In genomic region chr4:181672751-181673150, GRCh38 we compare ENCODE assay signal across 20 cellular contexts.
DNase-seq lines count a peak whose midpoint lies in the region; ATAC-seq, FAIRE-seq and TF ChIP-seq lines count a peak whose summit lies in the region.
"Had no signal": no experiment of that assay in that cellular context is flagged by ENCODE, and none has a peak within 500 bp of the region (broad histone marks: within the 10 kb centered on the region; RNA-seq: fewer than 3 reads in every experiment).

No MANE protein-coding gene starts in this region.

- no peak overlapping the region for H3K18ac ChIP-seq in IMR-90 (ENCODE audit: low read depth, low read length)

- H2BK15ac ChIP-seq in IMR-90 (ENCODE audit: low read depth, low read length), result no peak overlapping the region

- no peak overlapping the region for H4K5ac ChIP-seq in IMR-90 (ENCODE audit: low read depth, low read length)

- H4K8ac ChIP-seq in IMR-90 (ENCODE audit: low read depth in 2 of 2, low read length in 2 of 2), result no peak overlapping the region

- no peaks in the 10 kb centered on the region for H3K27me3 ChIP-seq in IMR-90 (ENCODE audit: control insufficient read depth, insufficient read depth, low read length)
- no peaks in the 10 kb centered on the region for H3K27me3 ChIP-seq in K562 (ENCODE audit: control insufficient read depth in 2 of 2, insufficient read depth in 2 of 2, low read length in 2 of 2)
- H3K27me3 ChIP-seq: BE2C; BLaER1 treated with 17β-estradiol and CSF1 and Interleukin-3, amounts not matched to agents 10 nM and 100 nM had no signal

- TF ChIP-seq RAD21 in IMR-90 (IDR thresholded peaks at IDR 0.05; ENCODE audit: low read length) (no peak), K562 (CRISPR knock-in tag; conservative IDR thresholded peaks at IDR 0.05 in 1 of 2, IDR thresholded peaks at IDR 0.05 in 1 of 2) (no peak)

- H3K4me2 ChIP-seq in IMR-90 (ENCODE audit: low read depth, low read length) (no peak overlapping the region), K562 (ENCODE audit: insufficient read depth, low read length) (no peak overlapping the region)

- H3K79me1 ChIP-seq in IMR-90 (ENCODE audit: low read depth in 1 of 2, low read length in 2 of 2), result no peaks in the 10 kb centered on the region

- H2AK9ac ChIP-seq in IMR-90 (replicated peaks; ENCODE audit: low read depth, low read length, poor library complexity), result no peak overlapping the region

- no peaks in the 10 kb centered on the region for H3K79me2 ChIP-seq in K562 (ENCODE audit: control insufficient read depth, insufficient read depth, low read length)

- TF ChIP-seq POLR2A in IMR-90 (IDR thresholded peaks at IDR 0.05; ENCODE audit: low read depth, low read length) (no peak), K562 (conservative IDR thresholded peaks at IDR 0.05) (no peak)

- H3K4me1 ChIP-seq in IMR-90 (ENCODE audit: control insufficient read depth, insufficient read depth, low read length) (peaks cover 5% of the 10 kb centered on the region; the same call in 1 of the 2 replicates), K562 (replicated peaks in 1 of 2; ENCODE audit: control insufficient read depth in 2 of 2, insufficient read depth in 2 of 2, low read length in 2 of 2) (no peaks in the 10 kb centered on the region)

- intact Hi-C loops in IMR-90 (cut with micrococcal nuclease), result no loop called here
- intact Hi-C loops in K562 (cut with micrococcal nuclease), result no loop called here

- peak; percentile 57 for DNase-seq in NCI-H146 (lab: John Stamatoyannopoulos, UW)
- no peak for DNase-seq in NCI-H146 treated with DMSO at 0.1 percent for 48 hours (lab: John Stamatoyannopoulos, UW; ENCODE audit: unreplicated experiment)
- DNase-seq in IMR-90, result no peak
- DNase-seq in K562 (ENCODE audit: extremely low read depth in 1 of 4, low spot score in 3 of 4), result no peak
- DNase-seq in EL, result no peak
- no peak for DNase-seq in retina
- DNase-seq: ACHN; AML-193; BE2C; CD4-positive, alpha-beta T cell; CD8-positive, alpha-beta memory T cell; DMS 273 treated with DMSO at 0.1 percent for 48 hours; DMS79 treated with DMSO at 0.1 percent for 48 hours; H9 had no signal

- H4K20me1 ChIP-seq in IMR-90 (ENCODE audit: insufficient read depth, low read length), result no peaks in the 10 kb centered on the region
- H4K20me1 ChIP-seq in K562 (replicated peaks; ENCODE audit: control insufficient read depth, insufficient read depth, low read length), result no peaks in the 10 kb centered on the region
- H4K20me1 ChIP-seq: BLaER1 treated with 17β-estradiol and CSF1 and Interleukin-3, amounts not matched to agents 10 nM and 100 nM had no signal

- H3K4me3 ChIP-seq in IMR-90 (ENCODE audit: insufficient read depth, low read depth, low read length), result no peak overlapping the region
- no peak overlapping the region for H3K4me3 ChIP-seq in K562
- H3K4me3 ChIP-seq: BLaER1 treated with 17β-estradiol and CSF1 and Interleukin-3, amounts not matched to agents 10 nM and 100 nM had no signal

- H3K14ac ChIP-seq in IMR-90 (replicated peaks; ENCODE audit: low read depth, low read length), result no peak overlapping the region

- H2AK5ac ChIP-seq in IMR-90 (ENCODE audit: low read depth, low read length), result no peak overlapping the region

- no peak overlapping the region for H3K56ac ChIP-seq in IMR-90 (ENCODE audit: extremely low read depth, insufficient read depth, low read length)

- CTCF ChIA-PET in IMR-90 (lab: Yijun Ruan, JAX), result interaction anchor here (0.7 to 0.8 kb wide), 2 partner anchors 8 to 12 kb away, joined by 3 read pairs; no protein-coding TSS in a partner anchor
- CTCF ChIA-PET in K562 (lab: Yijun Ruan, JAX; ENCODE audit: low intra/inter-chr PET ratio), result no interaction called here

- H4K91ac ChIP-seq in IMR-90 (ENCODE audit: insufficient read depth, low read depth, low read length), result no peak overlapping the region

- H2BK20ac ChIP-seq in IMR-90 (ENCODE audit: low read depth, low read length), result no peak overlapping the region

- in situ Hi-C loops in IMR-90 (cut with MboI; ENCODE audit: low sequenced_read_pairs) (no loop called here), K562 (cut with MboI) (no loop called here)

- H3K27ac ChIP-seq in IMR-90 (ENCODE audit: insufficient read depth, low read length) (no peak overlapping the region), K562 (ENCODE audit: extremely low read depth, low read depth, low read length) (no peak overlapping the region)
- H3K27ac ChIP-seq: 22Rv1 had no signal

- ATAC-seq in IMR-90 (ENCODE audit: low read depth), result no peak
- no peak for ATAC-seq in K562
- ATAC-seq: HCT116 had no signal

- no peak for TF ChIP-seq CTCF in IMR-90 (conservative IDR thresholded peaks at IDR 0.05; ENCODE audit: low read depth, low read length)
- no peak for TF ChIP-seq CTCF in K562 (IDR thresholded peaks at IDR 0.05 in 2 of 3, conservative IDR thresholded peaks at IDR 0.05 in 1 of 3; ENCODE audit: insufficient read depth in 2 of 3, low read depth in 1 of 3, low read length in 3 of 3)

- POLR2A ChIA-PET in IMR-90 (lab: Charles Lee; ENCODE audit: unreplicated experiment) (no interaction called here), K562 (lab: Yijun Ruan, JAX) (no interaction called here)

- no peak overlapping the region for H3K4ac ChIP-seq in IMR-90 (ENCODE audit: low read depth, low read length)

- H3K23ac ChIP-seq in IMR-90 (ENCODE audit: low read depth, low read length), result no peak overlapping the region

- no peak overlapping the region for H2BK120ac ChIP-seq in IMR-90 (ENCODE audit: low read depth, low read length)

- TF ChIP-seq EP300 in K562 (IDR thresholded peaks at IDR 0.05; ENCODE audit: low read length), result no peak

- no peaks in the 10 kb centered on the region for H3K9me3 ChIP-seq in IMR-90 (ENCODE audit: control insufficient read depth, insufficient read depth, low read length)
- no peaks in the 10 kb centered on the region for H3K9me3 ChIP-seq in K562 (replicated peaks; ENCODE audit: control insufficient read depth, insufficient read depth, low read depth, low read length)
- H3K9me3 ChIP-seq: BE2C; BLaER1 treated with 17β-estradiol and CSF1 and Interleukin-3, amounts not matched to agents 10 nM and 100 nM had no signal

- dilution Hi-C loops in IMR-90 (cut with HindIII; ENCODE audit: low sequenced_read_pairs, unreplicated experiment), result no loop called here

- FAIRE-seq in K562 (lab: Jason Lieb, UNC), result no peak
- FAIRE-seq: A204.1, G401.6, GM12892 had no signal

- H2BK5ac ChIP-seq in IMR-90 (ENCODE audit: low read depth, low read length, poor library complexity, severe bottlenecking), result no peak overlapping the region

- BruUV-seq in IMR-90 (replicated peaks; lab: Mats Ljungman, UMichigan), result no TSS peak
- BruUV-seq in K562 (replicated peaks; lab: Mats Ljungman, UMichigan), result no TSS peak

- no CpG with 5 or more reads among the region's 2 CpGs for WGBS in IMR-90 (ENCODE audit: extremely low coverage in 2 of 2, insufficient read length in 1 of 2), 2 experiments
- WGBS in K562 (ENCODE audit: insufficient coverage, low coverage, missing lambda C conversion rate), result 0% methylated on average over 2 of the region's 2 CpGs

- H2AFZ ChIP-seq in IMR-90 (replicated peaks; ENCODE audit: low read length, poor library complexity) (no peak overlapping the region), K562 (ENCODE audit: low read depth, low read length) (no peak overlapping the region)

- H3K9ac ChIP-seq in IMR-90 (ENCODE audit: low read depth, low read length) (no peak overlapping the region), K562 (ENCODE audit: insufficient read depth in 1 of 2, low read depth in 2 of 2, low read length in 2 of 2) (no peak overlapping the region)
- H3K9ac ChIP-seq: BLaER1 treated with 17β-estradiol and CSF1 and Interleukin-3, amounts not matched to agents 10 nM and 100 nM had no signal

- H3K9me1 ChIP-seq in IMR-90 (ENCODE audit: insufficient read depth, low read length) (no peaks in the 10 kb centered on the region), K562 (ENCODE audit: control insufficient read depth, insufficient read depth, low read length) (no peaks in the 10 kb centered on the region)

- H3K36me3 ChIP-seq in IMR-90 (ENCODE audit: control insufficient read depth, insufficient read depth, low read length) (no peaks in the 10 kb centered on the region), K562 (ENCODE audit: control insufficient read depth, insufficient read depth, low read length) (no peaks in the 10 kb centered on the region)
- H3K36me3 ChIP-seq: BE2C; BLaER1 treated with 17β-estradiol and CSF1 and Interleukin-3, amounts not matched to agents 10 nM and 100 nM had no signal

TF ChIP-seq in IMR-90, 13 proteins besides CTCF, POLR2A, EP300 and RAD21:
- TF ChIP-seq NFE2L2 (IDR thresholded peaks at IDR 0.05; ENCODE audit: low read depth, low read length) (no peak), RCOR1 (IDR thresholded peaks at IDR 0.05; ENCODE audit: insufficient replicate concordance, low read length) (no peak), RFX5 (IDR thresholded peaks at IDR 0.05; ENCODE audit: low read depth, low read length) (no peak), MXI1 (IDR thresholded peaks at IDR 0.05; ENCODE audit: borderline replicate concordance, low read depth, low read length) (no peak), MAZ (IDR thresholded peaks at IDR 0.05; ENCODE audit: borderline replicate concordance, low read depth, low read length) (no peak), CEBPB (IDR thresholded peaks at IDR 0.05; ENCODE audit: low read depth, low read length) (no peak), MAFK (IDR thresholded peaks at IDR 0.05; ENCODE audit: low read depth, low read length) (peak; percentile 92)

TF ChIP-seq in K562, 482 proteins besides CTCF, POLR2A, EP300 and RAD21:
- peak; percentile 49 for TF ChIP-seq MAFF (IDR thresholded peaks at IDR 0.05; ENCODE audit: low read length)
- TF ChIP-seq CTBP1 (IDR thresholded peaks at IDR 0.05; ENCODE audit: borderline replicate concordance), result no peak
- TF ChIP-seq MAFG (tag; conservative IDR thresholded peaks at IDR 0.05), result peak; percentile 27; the same call in 1 of the 2 replicates
- peak; percentile 40 for TF ChIP-seq MAFK (IDR thresholded peaks at IDR 0.05; ENCODE audit: low read length)
- peak; percentile 37; the same call in 1 of the 2 replicates for TF ChIP-seq ZNF316 (IDR thresholded peaks at IDR 0.05)
TF ChIP-seq in K562: peak in this region for 4.
